Comparison of ENCODE assay signal across 23 cellular contexts in the genomic region with DNA sequence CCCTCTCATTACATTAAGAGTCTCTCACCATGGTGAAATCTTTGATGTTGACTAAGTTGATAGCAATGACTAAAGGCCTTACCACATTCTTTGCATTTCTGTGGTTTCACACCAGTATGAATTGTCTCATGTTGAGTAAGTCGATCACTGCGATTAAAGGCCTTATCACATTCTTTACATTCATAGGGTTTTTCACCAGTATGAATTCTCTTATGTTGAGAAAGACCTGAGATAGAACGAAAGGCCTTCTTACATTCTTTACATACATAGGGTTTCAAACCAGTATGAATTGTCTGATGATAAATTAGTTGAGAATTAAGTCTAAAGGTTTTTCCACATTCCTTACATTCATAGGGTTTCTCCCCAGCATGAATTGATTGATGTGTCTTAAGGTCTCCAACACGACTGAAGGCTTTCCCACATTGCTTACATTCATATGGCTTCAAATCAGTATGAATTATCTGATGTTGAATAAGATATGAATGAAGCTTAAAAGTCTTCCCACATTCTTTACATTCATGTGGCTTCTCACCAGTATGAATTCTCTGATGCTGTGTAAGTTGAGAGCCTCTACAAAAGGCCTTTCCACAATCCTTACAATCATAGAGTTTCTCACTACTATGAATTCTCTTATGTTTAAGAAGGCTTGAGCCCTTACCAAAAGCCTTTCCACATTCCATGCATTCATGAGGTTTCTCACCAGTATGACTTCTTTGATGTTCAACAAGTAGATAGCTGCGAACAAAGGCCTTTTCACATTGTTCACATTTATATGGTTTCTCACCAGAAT. TPM values are rescaled to one million over a fixed set of nuclear protein-coding genes. Genes with fewer than 3 reads are reported as not detected.
DNase-seq lines count a peak whose midpoint lies in the region; ATAC-seq and TF ChIP-seq lines count a peak whose summit lies in the region.
"Had no signal": no experiment of that assay in that cellular context is flagged by ENCODE, and none has a peak within 500 bp of the region (broad histone marks: within the 10 kb centered on the region; RNA-seq: fewer than 3 reads in every experiment).

No MANE protein-coding gene starts in this region.

- H3K36me3 ChIP-seq in HEK293 (ENCODE audit: control insufficient read depth in 2 of 2, insufficient read depth in 1 of 2, low read length in 2 of 2) (peaks cover 0 to 16% of the 10 kb centered on the region in 2 experiments; a peak in 2 of 3 replicates), adipocyte (ENCODE audit: control insufficient read depth, insufficient read depth, low read length, severe bottlenecking) (peaks cover 44% of the 10 kb centered on the region), BE2C (no peaks in the 10 kb centered on the region)
- H3K36me3 ChIP-seq: colonic mucosa had no signal

- CTCF ChIA-PET in HEK293 (lab: Yijun Ruan, JAX) = no interaction called here

- H3K27ac ChIP-seq in HEK293 (ENCODE audit: extremely low read depth, low read depth, low read length) = no peak overlapping the region
- H3K27ac ChIP-seq: colonic mucosa, upper lobe of left lung, VCaP had no signal

- H3K27me3 ChIP-seq in adipocyte (replicated peaks; ENCODE audit: control insufficient read depth, insufficient read depth, low read length) = no peaks in the 10 kb centered on the region
- H3K27me3 ChIP-seq in BE2C = no peaks in the 10 kb centered on the region
- H3K27me3 ChIP-seq: colonic mucosa, upper lobe of left lung had no signal

- H3K4me1 ChIP-seq in HEK293 (ENCODE audit: control insufficient read depth, insufficient read depth, low read length) (no peaks in the 10 kb centered on the region), adipocyte (ENCODE audit: control insufficient read depth, insufficient read depth, low read length) (no peaks in the 10 kb centered on the region), BE2C (no peaks in the 10 kb centered on the region)
- H3K4me1 ChIP-seq: colonic mucosa, upper lobe of left lung had no signal

- POLR2A ChIA-PET in HEK293 (lab: Yijun Ruan, JAX) = no interaction called here

- TF ChIP-seq CTCF in HEK293 (tag by site-specific recombination; IDR thresholded peaks at IDR 0.05) = no peak
- no peak for TF ChIP-seq CTCF in fibroblast of villous mesenchyme (IDR thresholded peaks at IDR 0.05; ENCODE audit: insufficient read depth, low read depth, low read length)
- no peak for TF ChIP-seq CTCF in BE2C (IDR thresholded peaks at IDR 0.05; ENCODE audit: low read depth, low read length)

- H3K4me3 ChIP-seq in HEK293 (ENCODE audit: low read depth, low read length) = no peak overlapping the region
- H3K4me3 ChIP-seq in adipocyte (ENCODE audit: low read length) = peak overlapping the region; percentile 71
- H3K4me3 ChIP-seq in fibroblast of villous mesenchyme (ENCODE audit: low read depth, low read length) = no peak overlapping the region
- no peak overlapping the region for H3K4me3 ChIP-seq in BE2C (ENCODE audit: low read depth, low read length)
- H3K4me3 ChIP-seq: colonic mucosa, upper lobe of left lung had no signal

- H3K9me3 ChIP-seq in HEK293 (ENCODE audit: control insufficient read depth, insufficient read depth, low read depth, low read length) = peaks cover 77% of the 10 kb centered on the region
- peaks cover 96% of the 10 kb centered on the region for H3K9me3 ChIP-seq in adipocyte (ENCODE audit: control insufficient read depth, low read length)
- H3K9me3 ChIP-seq in BE2C = peaks cover 6% of the 10 kb centered on the region

- DNase-seq in A172 (ENCODE audit: low spot score) = peak; percentile 33
- no peak for DNase-seq in adipocyte (ENCODE audit: low read depth)
- peak; percentile 0 for DNase-seq in fibroblast of villous mesenchyme (ENCODE audit: low read depth)
- DNase-seq in cerebellar cortex (ENCODE audit: low spot score) = no peak
- DNase-seq in NOMO-1 treated with dmso at 0.1 percent for 144 hours (lab: John Stamatoyannopoulos, UW; ENCODE audit: unreplicated experiment) = no peak
- no peak for DNase-seq in BE2C
- DNase-seq: activated CD4-positive, alpha-beta T cell treated with anti-CD3 and anti-CD28 coated beads, Interleukin-2, amount 50 U/mL, for 1 hour; activated naive CD4-positive, alpha-beta T cell; CD4-positive, CD25-positive, alpha-beta regulatory T cell; colonic mucosa; DMS153; foreskin melanocyte; kidney glomerular epithelial cell; NCI-H1417 treated with DMSO at 0.1 percent for 48 hours; NCI-H526 treated with DMSO at 0.1 percent for 48 hours; SIG-M5; stimulated activated CD4-positive, alpha-beta T cell treated with anti-CD3 and anti-CD28 coated beads, Interleukin-2, amount 100 ng/mL, for 24 hours; stimulated activated naive CD4-positive, alpha-beta T cell treated with Interleukin-2 at 50 U/mL for 16 hours; upper lobe of left lung had no signal

- no peak for ATAC-seq in GM21576 (IDR thresholded peaks at IDR 0.05; ENCODE audit: unreplicated experiment)
- ATAC-seq: natural killer cell treated with Interleukin-12 subunit alpha and Interleukin-12 subunit beta and Interleukin-15 and Interleukin-18, amount 100 ng/mL, for 72 hours had no signal

- H3K9ac ChIP-seq in adipocyte (ENCODE audit: low read length) = no peak overlapping the region

TF ChIP-seq in HEK293, 187 proteins besides CTCF, POLR2A, EP300 and RAD21 (continues in another document):
- TF ChIP-seq ZNF335 (tag by site-specific recombination; conservative IDR thresholded peaks at IDR 0.05) = no peak
- no peak for TF ChIP-seq BCL11A (tag by site-specific recombination; IDR thresholded peaks at IDR 0.05; ENCODE audit: low read depth)
- peak; percentile 64; the same call in 1 of the 2 replicates for TF ChIP-seq SP7 (tag by site-specific recombination; IDR thresholded peaks at IDR 0.05)
- TF ChIP-seq SP3 (tag by site-specific recombination; IDR thresholded peaks at IDR 0.05) = peak; percentile 33; the same call in 1 of the 2 replicates
- peak; percentile 34; the same call in 1 of the 2 replicates for TF ChIP-seq ZBTB21 (tag by site-specific recombination; IDR thresholded peaks at IDR 0.05)
- TF ChIP-seq ZNF223 (tag by site-specific recombination; IDR thresholded peaks at IDR 0.05) = no peak
- peak; percentile 92 for TF ChIP-seq SCRT1 (tag by site-specific recombination; IDR thresholded peaks at IDR 0.05; ENCODE audit: borderline replicate concordance)
- TF ChIP-seq, protein P1, sequence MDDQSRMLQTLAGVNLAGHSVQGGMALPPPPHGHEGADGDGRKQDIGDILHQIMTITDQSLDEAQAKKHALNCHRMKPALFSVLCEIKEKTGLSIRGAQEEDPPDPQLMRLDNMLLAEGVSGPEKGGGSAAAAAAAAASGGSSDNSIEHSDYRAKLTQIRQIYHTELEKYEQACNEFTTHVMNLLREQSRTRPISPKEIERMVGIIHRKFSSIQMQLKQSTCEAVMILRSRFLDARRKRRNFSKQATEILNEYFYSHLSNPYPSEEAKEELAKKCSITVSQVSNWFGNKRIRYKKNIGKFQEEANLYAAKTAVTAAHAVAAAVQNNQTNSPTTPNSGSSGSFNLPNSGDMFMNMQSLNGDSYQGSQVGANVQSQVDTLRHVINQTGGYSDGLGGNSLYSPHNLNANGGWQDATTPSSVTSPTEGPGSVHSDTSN (CRISPR knock-in tag; IDR thresholded peaks at IDR 0.05) = no peak
- no peak for TF ChIP-seq ZFP3 (tag by site-specific recombination; IDR thresholded peaks at IDR 0.05; ENCODE audit: low read depth)
- TF ChIP-seq SETDB1 (IDR thresholded peaks at IDR 0.05; ENCODE audit: insufficient read length, low read length) = peak; percentile 97
- TF ChIP-seq TRIM28 (IDR thresholded peaks at IDR 0.05; ENCODE audit: borderline replicate concordance, low read length) = peak; percentile 98; the same call in 1 of the 2 replicates
- no peak for TF ChIP-seq ZNF394 (tag by site-specific recombination; IDR thresholded peaks at IDR 0.05; ENCODE audit: borderline replicate concordance)
- TF ChIP-seq ZNF274 (IDR thresholded peaks at IDR 0.05; ENCODE audit: low read length) = peak; percentile 98
- peak; percentile 100 for TF ChIP-seq ZNF274 (tag by site-specific recombination; IDR thresholded peaks at IDR 0.05; ENCODE audit: borderline replicate concordance)
- peak; percentile 94 for TF ChIP-seq SCRT2 (tag by site-specific recombination; IDR thresholded peaks at IDR 0.05)
- peak; percentile 74; the same call in 1 of the 2 replicates for TF ChIP-seq ZNF174 (tag by site-specific recombination; IDR thresholded peaks at IDR 0.05)
- peak; percentile 35 for TF ChIP-seq ZNF350 (tag by site-specific recombination; IDR thresholded peaks at IDR 0.05)

RNA-seq across cellular contexts. Expression of a gene that starts 11.0 kb away (rescaled TPM):
- 2.1 and 3.5 TPM in 2 replicates for total RNA-seq in A172 (2014; rRNA removed; shearing (Covaris generic))
- 0.97 and 3.0 TPM in 2 replicates for total RNA-seq in fibroblast of villous mesenchyme
- polyA plus RNA-seq in BE2C (2012; ENCODE audit: insufficient read depth, insufficient read length, low read depth) = 2.5 TPM

RNA-seq across cellular contexts. Expression of a gene that starts 45.6 kb away (rescaled TPM):
- total RNA-seq in A172 (2014; rRNA removed; shearing (Covaris generic)) = 4.7 and 5.2 TPM in 2 replicates
- 10.6 and 29.8 TPM in 2 replicates for total RNA-seq in fibroblast of villous mesenchyme
- polyA plus RNA-seq in BE2C (2012; ENCODE audit: insufficient read depth, insufficient read length, low read depth) = 2.0 TPM

Comparison
In these comparisons a context has a peak if more than half of its experiments do, and no peak if none do; other contexts are left out.
1. DNase-seq: peak in A172 (single experiment) and fibroblast of villous mesenchyme (single experiment); none in adipocyte (single experiment), cerebellar cortex (single experiment), NOMO-1 treated with dmso at 0.1 percent for 144 hours (single experiment) and BE2C (single experiment).